In the genomic region with DNA sequence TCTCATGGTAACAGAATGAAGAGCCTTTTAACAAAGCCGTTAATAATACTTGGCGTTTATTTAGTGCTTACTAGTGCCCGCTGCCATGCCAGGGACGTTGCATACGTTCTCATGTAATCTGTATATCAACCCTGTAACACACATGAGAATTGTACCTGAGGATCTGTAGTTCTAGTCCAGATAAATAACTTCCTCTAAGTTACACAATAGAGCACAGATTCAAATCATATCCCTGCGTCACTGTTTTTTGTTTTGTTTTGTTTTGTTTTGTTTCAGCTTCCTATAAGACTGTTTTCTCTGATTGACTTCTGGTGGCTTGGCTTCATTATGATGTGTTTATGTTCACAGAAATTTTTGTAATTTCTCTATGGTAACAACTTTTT, we compare ENCODE assay signal across 8 cellular contexts. TPM values are rescaled to one million over a fixed set of nuclear protein-coding genes. Genes with fewer than 3 reads are reported as not detected.
A peak's percentile ranks its signal among the peaks of the same experiment; 100 is the strongest.
DNase-seq lines count a peak whose midpoint lies in the region; ATAC-seq, FAIRE-seq and TF ChIP-seq lines count a peak whose summit lies in the region.

No MANE protein-coding gene starts in this region.

- H3K9me3 ChIP-seq in CD4-positive, CD25-positive, alpha-beta regulatory T cell (ENCODE audit: control insufficient read depth in 2 of 2, low read length in 2 of 2), result no peaks in the 10 kb centered on the region
- H3K9me3 ChIP-seq in GM12878 (replicated peaks; ENCODE audit: control insufficient read depth, insufficient read depth, low read length) (no peaks in the 10 kb centered on the region), mesodermal cell (ENCODE audit: control insufficient read depth, low read length) (no peaks in the 10 kb centered on the region)

- H3K4me1 Mint-ChIP-seq in CD4-positive, CD25-positive, alpha-beta regulatory T cell, result peaks cover 33 to 63% (median 41%) of the 10 kb centered on the region in 4 donors

- H3K9ac ChIP-seq in GM12878 (ENCODE audit: control insufficient read depth, insufficient read depth, low read length), result peak overlapping the region; percentile 63

- H3K36me3 Mint-ChIP-seq in CD4-positive, CD25-positive, alpha-beta regulatory T cell, result peaks cover 26% of the 10 kb centered on the region

- TF ChIP-seq CTCF in GM12878 (IDR thresholded peaks at IDR 0.05 in 2 of 3, conservative IDR thresholded peaks at IDR 0.05 in 1 of 3; ENCODE audit: control insufficient read depth in 2 of 3, extremely low read depth in 1 of 3, insufficient read depth in 1 of 3, low read depth in 3 of 3, low read length in 3 of 3), result no peak

- peak overlapping the region; percentile 86 to 96 (median 94) for H3K4me3 Mint-ChIP-seq in CD4-positive, CD25-positive, alpha-beta regulatory T cell

- SMC1A ChIA-PET in GM12878 (lab: Charles Lee; ENCODE audit: uncharacterized antibody, unreplicated experiment), result interaction anchor here (1.0 to 2.3 kb wide), 7 partner anchors 11 to 306 kb away, joined by 3 to 9 read pairs (median 4); a partner anchor contains a TSS

- no peak for TF ChIP-seq EP300 in GM12878 (IDR thresholded peaks at IDR 0.05; ENCODE audit: borderline replicate concordance in 1 of 2, control insufficient read depth in 1 of 2, low read depth in 2 of 2, low read length in 2 of 2)

- no peak for TF ChIP-seq POLR2A in GM12878 (IDR thresholded peaks at IDR 0.05; ENCODE audit: low read depth, low read length)

- intact Hi-C loops in GM12878 (cut with micrococcal nuclease; ENCODE audit: unreplicated experiment), result loop anchor here (1.0 kb wide), 2 partner anchors 11 to 16 kb away; a partner anchor contains a TSS

- peaks cover 31% of the 10 kb centered on the region for H3K36me3 ChIP-seq in CD4-positive, CD25-positive, alpha-beta regulatory T cell (ENCODE audit: control insufficient read depth, insufficient read depth, low read length)
- H3K36me3 ChIP-seq in GM12878 (ENCODE audit: control insufficient read depth in 2 of 2, insufficient read depth in 2 of 2, low read length in 1 of 2), result peaks cover 0 to 9% of the 10 kb centered on the region in 2 experiments; a peak in 3 of 4 replicates
- peaks cover 40% of the 10 kb centered on the region for H3K36me3 ChIP-seq in mesodermal cell (ENCODE audit: control insufficient read depth, insufficient read depth, low read length)

- POLR2A ChIA-PET in GM12878 (lab: Charles Lee), result interaction anchor here (1.0 to 2.1 kb wide), 4 partner anchors 17 to 259 kb away, joined by 4 to 6 read pairs (median 4); a partner anchor contains a TSS

- peak overlapping the region; percentile 91 to 97 (median 94) for H3K27ac Mint-ChIP-seq in CD4-positive, CD25-positive, alpha-beta regulatory T cell

- peak overlapping the region; percentile 97 for H3K4me3 ChIP-seq in CD4-positive, CD25-positive, alpha-beta regulatory T cell (ENCODE audit: low read depth, low read length)
- H3K4me3 ChIP-seq in GM12878, result peak overlapping the region; percentile 76
- H3K4me3 ChIP-seq in mesodermal cell (ENCODE audit: extremely low read depth, insufficient read depth, low read length, poor library complexity, severe bottlenecking), result peak overlapping the region; percentile 45

- no peaks in the 10 kb centered on the region for H3K9me3 Mint-ChIP-seq in CD4-positive, CD25-positive, alpha-beta regulatory T cell

- peak overlapping the region; percentile 92 for H2AFZ ChIP-seq in GM12878 (ENCODE audit: control insufficient read depth, low read depth, low read length)

- in situ Hi-C loops in GM12878 (cut with MboI), result no loop called here

- H3K4me2 ChIP-seq in GM12878 (ENCODE audit: control insufficient read depth, insufficient read depth), result peak overlapping the region; percentile 53

- no peaks in the 10 kb centered on the region for H3K27me3 ChIP-seq in CD4-positive, CD25-positive, alpha-beta regulatory T cell (ENCODE audit: control insufficient read depth, insufficient read depth, low read length)
- H3K27me3 ChIP-seq in GM12878 (replicated peaks in 1 of 2; ENCODE audit: control insufficient read depth in 2 of 2, insufficient read depth in 2 of 2, low read length in 1 of 2), result no peaks in the 10 kb centered on the region

- H3K4me1 ChIP-seq in CD4-positive, CD25-positive, alpha-beta regulatory T cell (ENCODE audit: control insufficient read depth, insufficient read depth, low read length, poor library complexity, severe bottlenecking), result peaks cover 23% of the 10 kb centered on the region
- H3K4me1 ChIP-seq in GM12878 (ENCODE audit: control insufficient read depth, insufficient read depth, low read length) (peaks cover 8% of the 10 kb centered on the region), mesodermal cell (ENCODE audit: control insufficient read depth, insufficient read depth, low read length, poor library complexity, severe bottlenecking) (no peaks in the 10 kb centered on the region)

- CTCF ChIA-PET in GM12878 (lab: Yijun Ruan, JAX), result interaction anchor here (0.6 to 3.0 kb wide), 9 partner anchors 8 to 231 kb away, joined by 3 to 18 read pairs (median 5); a partner anchor contains a TSS

- TF ChIP-seq RAD21 in GM12878 (IDR thresholded peaks at IDR 0.05; ENCODE audit: insufficient read depth, low read depth, low read length), result no peak

- H3K27ac ChIP-seq in CD4-positive, CD25-positive, alpha-beta regulatory T cell (ENCODE audit: insufficient read depth, low read length, poor library complexity, severe bottlenecking), result peak overlapping the region; percentile 89
- peak overlapping the region; percentile 59 for H3K27ac ChIP-seq in GM12878 (ENCODE audit: control insufficient read depth, insufficient read depth)
- H3K27ac ChIP-seq in mesodermal cell (ENCODE audit: low read depth, low read length, severe bottlenecking), result no peak overlapping the region

- no TSS peak for BruUV-seq in GM12878 (replicated peaks; lab: Mats Ljungman, UMichigan)

- ATAC-seq in CD4-positive, CD25-positive, alpha-beta regulatory T cell (ENCODE audit: low read depth in 2 of 2), result peak; percentile 28 to 34
- ATAC-seq in HG03064 (IDR thresholded peaks at IDR 0.05; ENCODE audit: low read depth, unreplicated experiment) (peak; percentile 10), GM12878 (peak; percentile 32), GM18858 (IDR thresholded peaks at IDR 0.05; ENCODE audit: unreplicated experiment) (no peak)

- no peak for FAIRE-seq in GM12878 (lab: Jason Lieb, UNC)

- H3K27me3 Mint-ChIP-seq in CD4-positive, CD25-positive, alpha-beta regulatory T cell, result no peaks in the 10 kb centered on the region

- peaks cover 29% of the 10 kb centered on the region for H3K79me2 ChIP-seq in GM12878 (ENCODE audit: control insufficient read depth, insufficient read depth, low read length)

- no peaks in the 10 kb centered on the region for H4K20me1 ChIP-seq in GM12878 (ENCODE audit: control insufficient read depth, insufficient read depth)

- peak in 1 of 3 donors; percentile 57 for DNase-seq in CD4-positive, CD25-positive, alpha-beta regulatory T cell
- DNase-seq in GM12878 (ENCODE audit: low read depth, low spot score), result no peak
- DNase-seq in cerebellum (ENCODE audit: low spot score), result no peak
- no peak for DNase-seq in NCI-H510A (lab: John Stamatoyannopoulos, UW)
- no peak for DNase-seq in NCI-H69 (lab: John Stamatoyannopoulos, UW)

- RAD21 ChIA-PET in GM12878 (lab: Charles Lee; ENCODE audit: unreplicated experiment), result interaction anchor here (1.1 to 2.9 kb wide), 4 partner anchors 17 to 232 kb away, joined by 3 to 13 read pairs (median 8); a partner anchor contains a TSS

- under 1% methylated on average over 6 of the region's 6 CpGs for WGBS in GM12878 (ENCODE audit: insufficient coverage, insufficient replicate concordance, low lambda C conversion rate, missing lambda C conversion rate)
- whole genome bisulfite sequencing in mesodermal cell (ENCODE audit: insufficient coverage in 2 of 2), 2 experiments, result 38 to 68% methylated on average over 4 to 5 of the region's 6 CpGs

RNA-seq across cellular contexts. Expression of a gene that starts 0.6 kb away (rescaled TPM):
- total RNA-seq in CD4-positive, CD25-positive, alpha-beta regulatory T cell, result 8.0 TPM
- 10 to 100 TPM; 11.5 to 26.5 (median 14.5) TPM for polyA plus RNA-seq in CD4-positive, CD25-positive, alpha-beta regulatory T cell
- total RNA-seq in GM12878 (2013; cell fraction: nucleolus; rRNA removed), result 3.0 and 5.8 TPM in 2 replicates
- total RNA-seq in GM12878 (2014; rRNA removed) (6.1 and 9.5 TPM in 2 replicates), GM12878 (2014; rRNA removed; fragmentation: Illumina TruSeq; extraction: Trizol) (10.7 and 11.2 TPM in 2 replicates), GM12878 (2021) (6.6 and 7.1 TPM in 2 replicates), cerebellum (12.8 TPM)
- 3.4 TPM for polyA plus RNA-seq in GM12878 (2011; ENCODE audit: low read depth)
- polyA plus RNA-seq in GM12878 (2011; rRNA removed) (4.6 and 5.2 TPM in 2 replicates), GM12878 (2014; fragmentation: Illumina TruSeq; extraction: Trizol) (10.1 and 12.7 TPM in 2 replicates), GM12878 (2014; fragmentation: Nextera tagmentation; extraction: Ambion mirVana) (10 to 100 TPM; 10.5 to 13.8 TPM), GM12878 (2014; rRNA removed) (8.3 and 10.1 TPM in 2 replicates), GM12878 (2016; fragmentation: Nextera tagmentation; extraction: Ambion mirVana) (10 to 100 TPM; 10.7 to 11.2 TPM)
- 2.3 and 3.5 TPM in 2 replicates for polyA plus RNA-seq in GM12878 (2011; cell fraction: cytosol; rRNA removed)
- 3.6 and 5.0 TPM in 2 replicates for polyA plus RNA-seq in GM12878 (2011; cell fraction: nucleus; rRNA removed)
- 5.1 and 5.3 TPM in 2 replicates for polyA plus RNA-seq in GM12878 (2012)
- 4.3 and 5.2 TPM in 2 replicates for polyA minus RNA-seq in GM12878 (2011; rRNA and poly(A)+ RNA removed)
- 0.73 and 1.2 TPM in 2 replicates for polyA minus RNA-seq in GM12878 (2011; cell fraction: cytosol; rRNA and poly(A)+ RNA removed)
- 5.3 and 5.6 TPM in 2 replicates for polyA minus RNA-seq in GM12878 (2011; cell fraction: nucleus; rRNA and poly(A)+ RNA removed)
- polyA plus RNA-seq in mesodermal cell (2013, experiment 1 of 2), result 1.3 TPM
- 1.7 TPM for polyA plus RNA-seq in mesodermal cell (2013, experiment 2 of 2)

RNA-seq across cellular contexts. Expression of a gene that starts 16.7 kb away (rescaled TPM):
- total RNA-seq in CD4-positive, CD25-positive, alpha-beta regulatory T cell, result 27.4 TPM
- 1 to 10 TPM in 3 of 4 donors, under 1 TPM in 1; 0.78 to 4.1 (median 1.6) TPM for polyA plus RNA-seq in CD4-positive, CD25-positive, alpha-beta regulatory T cell
- 64.1 and 65.1 TPM in 2 replicates for total RNA-seq in GM12878 (2013; cell fraction: nucleolus; rRNA removed)
- total RNA-seq in GM12878 (2014; rRNA removed) (8.5 and 10.1 TPM in 2 replicates), GM12878 (2014; rRNA removed; fragmentation: Illumina TruSeq; extraction: Trizol) (10.8 and 10.9 TPM in 2 replicates), GM12878 (2021) (13.2 and 16.1 TPM in 2 replicates), cerebellum (37.7 TPM)
- 6.2 TPM for polyA plus RNA-seq in GM12878 (2011; ENCODE audit: low read depth)
- polyA plus RNA-seq in GM12878 (2011; rRNA removed) (11.5 and 12.1 TPM in 2 replicates), GM12878 (2014; fragmentation: Illumina TruSeq; extraction: Trizol) (17.9 and 23.2 TPM in 2 replicates), GM12878 (2014; fragmentation: Nextera tagmentation; extraction: Ambion mirVana) (1 to 10 TPM; 1.0 to 1.5 TPM), GM12878 (2014; rRNA removed) (8.3 and 9.0 TPM in 2 replicates), GM12878 (2016; fragmentation: Nextera tagmentation; extraction: Ambion mirVana) (1 to 10 TPM; 5.6 to 5.8 TPM)
- 6.7 and 11.2 TPM in 2 replicates for polyA plus RNA-seq in GM12878 (2011; cell fraction: cytosol; rRNA removed)
- 33.7 and 34.6 TPM in 2 replicates for polyA plus RNA-seq in GM12878 (2011; cell fraction: nucleus; rRNA removed)
- 8.7 and 8.9 TPM in 2 replicates for polyA plus RNA-seq in GM12878 (2012)
- polyA minus RNA-seq in GM12878 (2011; rRNA and poly(A)+ RNA removed), result 16.6 and 21.7 TPM in 2 replicates
- 6.4 and 9.0 TPM in 2 replicates for polyA minus RNA-seq in GM12878 (2011; cell fraction: cytosol; rRNA and poly(A)+ RNA removed)
- polyA minus RNA-seq in GM12878 (2011; cell fraction: nucleus; rRNA and poly(A)+ RNA removed), result 14.3 and 16.2 TPM in 2 replicates
- polyA plus RNA-seq in mesodermal cell (2013, experiment 1 of 2), result 24.8 TPM
- 24.0 TPM for polyA plus RNA-seq in mesodermal cell (2013, experiment 2 of 2)

RNA-seq across cellular contexts. Expression of a gene that starts 44.6 kb away (rescaled TPM):
- 4.3 TPM for total RNA-seq in CD4-positive, CD25-positive, alpha-beta regulatory T cell
- under 1 TPM in 3 of 4 donors, not detected in 1; 0.24 to 0.57 (median 0.40) TPM for polyA plus RNA-seq in CD4-positive, CD25-positive, alpha-beta regulatory T cell
- 5.4 and 5.5 TPM in 2 replicates for total RNA-seq in GM12878 (2013; cell fraction: nucleolus; rRNA removed)
- total RNA-seq in GM12878 (2014; rRNA removed), result 1.9 and 2.3 TPM in 2 replicates
- 3.2 and 3.3 TPM in 2 replicates for total RNA-seq in GM12878 (2014; rRNA removed; fragmentation: Illumina TruSeq; extraction: Trizol)
- total RNA-seq in GM12878 (2021), result 2.5 and 2.6 TPM in 2 replicates
- polyA plus RNA-seq in GM12878 (2011; ENCODE audit: low read depth), result 1.5 TPM
- polyA plus RNA-seq in GM12878 (2011; rRNA removed), result 1.1 and 1.5 TPM in 2 replicates
- polyA plus RNA-seq in GM12878 (2011; cell fraction: cytosol; rRNA removed), result 0.69 and 0.72 TPM in 2 replicates
- 0.83 and 0.97 TPM in 2 replicates for polyA plus RNA-seq in GM12878 (2011; cell fraction: nucleus; rRNA removed)
- 1.7 TPM in 2 replicates for polyA plus RNA-seq in GM12878 (2012)
- polyA plus RNA-seq in GM12878 (2014; fragmentation: Illumina TruSeq; extraction: Trizol), result 2.1 and 2.8 TPM in 2 replicates
- polyA plus RNA-seq in GM12878 (2014; fragmentation: Nextera tagmentation; extraction: Ambion mirVana), result 1 to 10 TPM; 3.6 to 4.5 TPM
- polyA plus RNA-seq in GM12878 (2014; rRNA removed), result 1.4 and 1.7 TPM in 2 replicates
- 1 to 10 TPM; 4.2 to 5.0 TPM for polyA plus RNA-seq in GM12878 (2016; fragmentation: Nextera tagmentation; extraction: Ambion mirVana)
- 1.2 and 2.4 TPM in 2 replicates for polyA minus RNA-seq in GM12878 (2011; rRNA and poly(A)+ RNA removed)
- polyA minus RNA-seq in GM12878 (2011; cell fraction: cytosol; rRNA and poly(A)+ RNA removed), result 0.42 and 0.67 TPM in 2 replicates
- 1.7 and 2.1 TPM in 2 replicates for polyA minus RNA-seq in GM12878 (2011; cell fraction: nucleus; rRNA and poly(A)+ RNA removed)
- polyA plus RNA-seq in mesodermal cell (2013, experiment 1 of 2), result 0.77 TPM
- 0.76 TPM for polyA plus RNA-seq in mesodermal cell (2013, experiment 2 of 2)
- total RNA-seq in cerebellum, result 1.4 TPM

Comparison
In these comparisons a context has a peak if more than half of its experiments do, and no peak if none do; other contexts are left out.
1. H3K4me3 ChIP-seq: peak in every context shown above with its lines; median percentile 97 in CD4-positive, CD25-positive, alpha-beta regulatory T cell; 76 in GM12878; 45 in mesodermal cell.